In genomic region chr3:69203631-69204314, GRCh38 we compare ENCODE assay signal across 10 cellular contexts.
DNase-seq lines count a peak whose midpoint lies in the region; ATAC-seq and TF ChIP-seq lines count a peak whose summit lies in the region.
"Had no signal": no experiment of that assay in that cellular context is flagged by ENCODE, and none has a peak within 500 bp of the region (broad histone marks: within the 10 kb centered on the region; RNA-seq: fewer than 3 reads in every experiment).

No MANE protein-coding gene starts in this region.

- H3K36me3 Mint-ChIP-seq in activated T-cell treated with anti-CD3 and anti-CD28 coated beads, Interleukin-2, amount 50 U/mL, for 24 hours (ENCODE audit: low read depth): peaks cover 12% of the 10 kb centered on the region
- H3K36me3 Mint-ChIP-seq in osteocyte (ENCODE audit: unreplicated experiment): no peaks in the 10 kb centered on the region

- peaks cover 72% of the 10 kb centered on the region for H3K4me1 Mint-ChIP-seq in activated T-cell treated with anti-CD3 and anti-CD28 coated beads, Interleukin-2, amount 50 U/mL, for 24 hours (ENCODE audit: low read depth)
- peaks cover 13% of the 10 kb centered on the region for H3K4me1 Mint-ChIP-seq in osteocyte (ENCODE audit: unreplicated experiment)

- no peak for TF ChIP-seq CTCF in osteocyte (IDR thresholded peaks at IDR 0.05)
- TF ChIP-seq CTCF in lower leg skin (IDR thresholded peaks at IDR 0.05): no peak

- H3K4me3 ChIP-seq in lower leg skin (ENCODE audit: low read depth, poor library complexity, severe bottlenecking): no peak overlapping the region
- H3K4me3 ChIP-seq: adrenal gland, upper lobe of left lung had no signal

- no peaks in the 10 kb centered on the region for H3K27me3 Mint-ChIP-seq in activated T-cell treated with anti-CD3 and anti-CD28 coated beads, Interleukin-2, amount 50 U/mL, for 24 hours
- peaks cover 2% of the 10 kb centered on the region for H3K27me3 Mint-ChIP-seq in osteocyte (ENCODE audit: unreplicated experiment)

- DNase-seq in activated T-cell treated with anti-CD3 and anti-CD28 coated beads, Interleukin-2, amount 50 U/mL, for 24 hours: no peak
- DNase-seq in activated T-cell treated with anti-CD3 and anti-CD28 coated beads, Interleukin-2, amount 50 U/mL, for 1 hour: no peak
- DNase-seq in activated T-cell treated with anti-CD3 and anti-CD28 coated beads, Interleukin-2, amount 50 U/mL, for 48 hours: peak; percentile 37 to 39
- DNase-seq in pons (ENCODE audit: low spot score) (peak; percentile 88), osteocyte (ENCODE audit: extremely low spot score, unreplicated experiment) (no peak), lower leg skin (ENCODE audit: low spot score in 2 of 2) (no peak)
- DNase-seq: adrenal gland, upper lobe of left lung had no signal

- no peak for TF ChIP-seq POLR2A in lower leg skin (IDR thresholded peaks at IDR 0.05)

- ATAC-seq in HG02840 (IDR thresholded peaks at IDR 0.05; ENCODE audit: low FRiP score, unreplicated experiment) (peak; percentile 1), GM18861 (IDR thresholded peaks at IDR 0.05; ENCODE audit: unreplicated experiment) (no peak)

- H3K9me3 Mint-ChIP-seq in activated T-cell treated with anti-CD3 and anti-CD28 coated beads, Interleukin-2, amount 50 U/mL, for 24 hours: no peaks in the 10 kb centered on the region
- H3K9me3 Mint-ChIP-seq in osteocyte (ENCODE audit: unreplicated experiment): no peaks in the 10 kb centered on the region

- peak overlapping the region; percentile 96 for H3K27ac Mint-ChIP-seq in activated T-cell treated with anti-CD3 and anti-CD28 coated beads, Interleukin-2, amount 50 U/mL, for 24 hours
- H3K27ac Mint-ChIP-seq in osteocyte (ENCODE audit: unreplicated experiment): no peak overlapping the region

- H3K4me3 Mint-ChIP-seq in activated T-cell treated with anti-CD3 and anti-CD28 coated beads, Interleukin-2, amount 50 U/mL, for 24 hours: peak overlapping the region; percentile 58
- no peak overlapping the region for H3K4me3 Mint-ChIP-seq in osteocyte (ENCODE audit: unreplicated experiment)

- intact Hi-C loops in lower leg skin (cut with DNase I; ENCODE audit: low total_unique reads): no loop called here

- WGBS in lower leg skin, 2 donors: 59 to 76% methylated on average over 5 of the region's 5 CpGs

Comparison
In these comparisons a context has a peak if more than half of its experiments do, and no peak if none do; other contexts are left out.
1. DNase-seq: peak in activated T-cell treated with anti-CD3 and anti-CD28 coated beads, Interleukin-2, amount 50 U/mL, for 48 hours (2 of 2) and pons (single experiment); none in activated T-cell treated with anti-CD3 and anti-CD28 coated beads, Interleukin-2, amount 50 U/mL, for 24 hours (single experiment), activated T-cell treated with anti-CD3 and anti-CD28 coated beads, Interleukin-2, amount 50 U/mL, for 1 hour (single experiment), osteocyte (single experiment) and lower leg skin (0 of 2).